In genomic region chr13:27792393-27793218, GRCh38 we compare ENCODE assay signal across 9 cellular contexts. TPM values are rescaled to one million over a fixed set of nuclear protein-coding genes. Genes with fewer than 3 reads are reported as not detected.
DNase-seq lines count a peak whose midpoint lies in the region; ATAC-seq and TF ChIP-seq lines count a peak whose summit lies in the region.
"Had no signal": no experiment of that assay in that cellular context is flagged by ENCODE, and none has a peak within 500 bp of the region (broad histone marks: within the 10 kb centered on the region; RNA-seq: fewer than 3 reads in every experiment).

TSS of gene GSX1 (plus strand) at chr13:27792483. CDS start at chr13:27792691, 208 bp downstream.

- no peaks in the 10 kb centered on the region for H4K20me1 ChIP-seq in PC-9 (ENCODE audit: insufficient read depth)

- no TSS peak for BruUV-seq in PC-9 (replicated peaks; lab: Mats Ljungman, UMichigan)

- H3K4me3 ChIP-seq in PC-9 = peak within 1 kb of the TSS; percentile 44; the same call in 1 of the 2 replicates
- H3K4me3 ChIP-seq in astrocyte of the spinal cord (ENCODE audit: low read depth, low read length) = no peak within 1 kb of the TSS
- peak within 1 kb of the TSS; percentile 32 for H3K4me3 ChIP-seq in iPS-15b (ENCODE audit: low read depth, low read length)
- H3K4me3 ChIP-seq in lower leg skin (ENCODE audit: low read depth, poor library complexity, severe bottlenecking) = no peak within 1 kb of the TSS

- peak within 1 kb of the TSS; percentile 74 for H3K4me2 ChIP-seq in PC-9

- H3K36me3 ChIP-seq in PC-9 (ENCODE audit: low read depth) (no peaks in the 10 kb centered on the region), iPS-15b (ENCODE audit: control insufficient read depth, insufficient read depth, low read length) (no peaks in the 10 kb centered on the region)

- POLR2A ChIA-PET in PC-9 (lab: Charles Lee; ENCODE audit: unreplicated experiment) = no interaction called here

- H3K27ac ChIP-seq in PC-9 = no peak within 1 kb of the TSS

- H3K79me2 ChIP-seq in PC-9 (ENCODE audit: low read depth) = no peaks in the 10 kb centered on the region

- CTCF ChIA-PET in PC-9 (lab: Charles Lee) = no interaction called here

- no peak within 1 kb of the TSS for H3K9ac ChIP-seq in iPS-15b (ENCODE audit: low read depth, low read length)

- ATAC-seq in sciatic nerve (peak; percentile 84), GM18519 (IDR thresholded peaks at IDR 0.05; ENCODE audit: low FRiP score, unreplicated experiment) (no peak)

- H3K4me1 ChIP-seq in PC-9 (replicated peaks; ENCODE audit: insufficient read depth) (no peaks in the 10 kb centered on the region), iPS-15b (ENCODE audit: control insufficient read depth, insufficient read depth, low read length) (peaks cover 11% of the 10 kb centered on the region)

- in situ Hi-C loops in astrocyte of the spinal cord (cut with HindIII; ENCODE audit: low sequenced_read_pairs) = no loop called here

- no peak within 1 kb of the TSS for H2AFZ ChIP-seq in PC-9

- H3K9me3 ChIP-seq in PC-9 (ENCODE audit: insufficient read depth, low read depth) (no peaks in the 10 kb centered on the region), iPS-15b (ENCODE audit: control insufficient read depth, insufficient read depth, low read length) (no peaks in the 10 kb centered on the region)

- no peak for TF ChIP-seq POLR2A in lower leg skin (IDR thresholded peaks at IDR 0.05)

- H3F3A ChIP-seq in PC-9 (ENCODE audit: insufficient read depth, low read depth) = no peaks in the 10 kb centered on the region

- 0 to 4% methylated on average over 24 to 67 of the region's 87 CpGs for WGBS in lower leg skin, 2 donors

- H3K9me2 ChIP-seq in PC-9 (ENCODE audit: insufficient read depth) = no peaks in the 10 kb centered on the region

- H3K27me3 ChIP-seq in PC-9 (ENCODE audit: insufficient read depth, low read depth) (peaks cover 73% of the 10 kb centered on the region), iPS-15b (ENCODE audit: control insufficient read depth, insufficient read depth, low read length) (peaks cover 97% of the 10 kb centered on the region)

- DNase-seq in GM10266 (ENCODE audit: extremely low spot score) (peak; percentile 67), PC-9 (no peak), astrocyte of the spinal cord (ENCODE audit: low read depth, low spot score) (peak; percentile 80), sciatic nerve (ENCODE audit: low spot score) (peak; percentile 78), lower leg skin (ENCODE audit: low spot score in 2 of 2) (no peak)
- no peak for DNase-seq in effector CD8-positive, alpha-beta T cell (lab: John Stamatoyannopoulos, UW)

- intact Hi-C loops in PC-9 (cut with micrococcal nuclease; ENCODE audit: unreplicated experiment) (no loop called here), sciatic nerve (cut with DNase I) (no loop called here), lower leg skin (cut with DNase I; ENCODE audit: low total_unique reads) (no loop called here)

- TF ChIP-seq CTCF in GM10266 (IDR thresholded peaks at IDR 0.05; ENCODE audit: control insufficient read depth, insufficient read depth, low read depth, missing control alignments) (no peak), PC-9 (conservative IDR thresholded peaks at IDR 0.05) (no peak), astrocyte of the spinal cord (IDR thresholded peaks at IDR 0.05; ENCODE audit: low read depth, low read length) (no peak), lower leg skin (IDR thresholded peaks at IDR 0.05) (no peak)

RNA-seq across cellular contexts. Expression of gene GSX1, which starts in this region (rescaled TPM):
- total RNA-seq in PC-9 (2021) = not detected in 2 replicates
- not detected for total RNA-seq in sciatic nerve
- total RNA-seq in lower leg skin = not detected
- total RNA-seq: T-helper 2 cell treated with Interferon-gamma antibody and Interleukin-4, amounts not matched to agents 100 ng/mL and 5 ng/mL, for 36 hours had no signal

Comparison
In these comparisons a context has a peak if more than half of its experiments do, and no peak if none do; other contexts are left out.
1. Peak in DNase-seq and ATAC-seq in sciatic nerve; RNA of the gene not detected or under 1 TPM.
2. DNase-seq: peak in GM10266 (single experiment) and astrocyte of the spinal cord (single experiment); none in PC-9 (0 of 2), effector CD8-positive, alpha-beta T cell (single experiment) and lower leg skin (0 of 2).
3. H3K4me3 ChIP-seq: peak in PC-9 (single experiment) and iPS-15b (single experiment); none in astrocyte of the spinal cord (single experiment) and lower leg skin (single experiment).